9 cellular contexts compared by ENCODE assay signal in genomic region chr19:7497292-7497691, GRCh38. TPM values are rescaled to one million over a fixed set of nuclear protein-coding genes. Genes with fewer than 3 reads are reported as not detected.
DNase-seq lines count a peak whose midpoint lies in the region; ATAC-seq and TF ChIP-seq lines count a peak whose summit lies in the region.
"Had no signal": no experiment of that assay in that cellular context is flagged by ENCODE, and none has a peak within 500 bp of the region (broad histone marks: within the 10 kb centered on the region; RNA-seq: fewer than 3 reads in every experiment).

No MANE protein-coding gene starts in this region.

- ATAC-seq in HG03342 (IDR thresholded peaks at IDR 0.05; ENCODE audit: unreplicated experiment): no peak

- H3K36me3 ChIP-seq in neural cell (ENCODE audit: insufficient read depth, low read length): no peaks in the 10 kb centered on the region

- DNase-seq in DMS153 (lab: John Stamatoyannopoulos, UW): peak; percentile 6
- DNase-seq in DMS153 treated with DMSO at 0.1 percent for 48 hours (lab: John Stamatoyannopoulos, UW; ENCODE audit: unreplicated experiment): no peak
- peak; percentile 57 for DNase-seq in NAMALWA (ENCODE audit: low spot score)
- no peak for DNase-seq in chondrocyte (ENCODE audit: low spot score)
- no peak for DNase-seq in NCI-H774 (lab: John Stamatoyannopoulos, UW)
- no peak for DNase-seq in medulla oblongata (ENCODE audit: extremely low spot score)

- TF ChIP-seq RAD21 in neural cell (conservative IDR thresholded peaks at IDR 0.05): no peak

- H3K27me3 Mint-ChIP-seq in chondrocyte (ENCODE audit: low read depth): peaks cover 13% of the 10 kb centered on the region

- no peak for TF ChIP-seq EP300 in neural cell (conservative IDR thresholded peaks at IDR 0.05; ENCODE audit: poor library complexity, severe bottlenecking)

- no peak overlapping the region for H2AFZ ChIP-seq in neural cell (ENCODE audit: low read depth, low read length)

- H3F3A ChIP-seq in neural cell (ENCODE audit: insufficient read depth, low read length, poor library complexity, severe bottlenecking): no peaks in the 10 kb centered on the region

- no peaks in the 10 kb centered on the region for H4K20me1 ChIP-seq in neural cell (ENCODE audit: insufficient read depth)

- H3K27ac Mint-ChIP-seq in chondrocyte (ENCODE audit: unreplicated experiment): no peak overlapping the region

- H3K4me3 Mint-ChIP-seq in chondrocyte (ENCODE audit: unreplicated experiment): no peak overlapping the region

- no peaks in the 10 kb centered on the region for H3K36me3 Mint-ChIP-seq in chondrocyte (ENCODE audit: low read depth)

- peaks cover 7% of the 10 kb centered on the region for H3K4me1 Mint-ChIP-seq in chondrocyte (ENCODE audit: low read depth)

- H3K9me3 ChIP-seq in neural cell (ENCODE audit: low read length): no peaks in the 10 kb centered on the region

- no peaks in the 10 kb centered on the region for H3K9me3 Mint-ChIP-seq in chondrocyte (ENCODE audit: low read depth)

- H3K27ac ChIP-seq in neural cell (ENCODE audit: low read length): no peak overlapping the region
- H3K27ac ChIP-seq: coronary artery had no signal

- H3K9me2 ChIP-seq in neural cell (ENCODE audit: insufficient read depth, low read length): no peaks in the 10 kb centered on the region

- H3K4me3 ChIP-seq in neural cell (ENCODE audit: low read length): no peak overlapping the region
- H3K4me3 ChIP-seq: coronary artery had no signal

- H3K27me3 ChIP-seq in neural cell (ENCODE audit: insufficient read depth, low read depth, low read length): no peaks in the 10 kb centered on the region

- H3K9ac ChIP-seq in neural cell (ENCODE audit: low read length): no peak overlapping the region

- no peak overlapping the region for H3K4me2 ChIP-seq in neural cell (ENCODE audit: low read length)

- no peaks in the 10 kb centered on the region for H3K79me2 ChIP-seq in neural cell (replicated peaks; ENCODE audit: insufficient read depth, low read length)

- TF ChIP-seq CTCF in chondrocyte (IDR thresholded peaks at IDR 0.05): peak; percentile 71
- TF ChIP-seq CTCF in neural cell (IDR thresholded peaks at IDR 0.05; ENCODE audit: poor library complexity, severe bottlenecking): peak; percentile 19

TF ChIP-seq in neural cell, 6 proteins besides CTCF, POLR2A, EP300 and RAD21:
- TF ChIP-seq TAF1 (IDR thresholded peaks at IDR 0.05; ENCODE audit: low read depth) (no peak), EZH2 (IDR thresholded peaks at IDR 0.05; ENCODE audit: borderline replicate concordance, insufficient read depth, low read length, poor library complexity, severe bottlenecking) (no peak), MXI1 (conservative IDR thresholded peaks at IDR 0.05; ENCODE audit: poor library complexity, severe bottlenecking) (no peak), POLR2AphosphoS5 (IDR thresholded peaks at IDR 0.05) (no peak), SMC3 (conservative IDR thresholded peaks at IDR 0.05; ENCODE audit: poor library complexity) (no peak)
- TF ChIP-seq, protein P1, sequence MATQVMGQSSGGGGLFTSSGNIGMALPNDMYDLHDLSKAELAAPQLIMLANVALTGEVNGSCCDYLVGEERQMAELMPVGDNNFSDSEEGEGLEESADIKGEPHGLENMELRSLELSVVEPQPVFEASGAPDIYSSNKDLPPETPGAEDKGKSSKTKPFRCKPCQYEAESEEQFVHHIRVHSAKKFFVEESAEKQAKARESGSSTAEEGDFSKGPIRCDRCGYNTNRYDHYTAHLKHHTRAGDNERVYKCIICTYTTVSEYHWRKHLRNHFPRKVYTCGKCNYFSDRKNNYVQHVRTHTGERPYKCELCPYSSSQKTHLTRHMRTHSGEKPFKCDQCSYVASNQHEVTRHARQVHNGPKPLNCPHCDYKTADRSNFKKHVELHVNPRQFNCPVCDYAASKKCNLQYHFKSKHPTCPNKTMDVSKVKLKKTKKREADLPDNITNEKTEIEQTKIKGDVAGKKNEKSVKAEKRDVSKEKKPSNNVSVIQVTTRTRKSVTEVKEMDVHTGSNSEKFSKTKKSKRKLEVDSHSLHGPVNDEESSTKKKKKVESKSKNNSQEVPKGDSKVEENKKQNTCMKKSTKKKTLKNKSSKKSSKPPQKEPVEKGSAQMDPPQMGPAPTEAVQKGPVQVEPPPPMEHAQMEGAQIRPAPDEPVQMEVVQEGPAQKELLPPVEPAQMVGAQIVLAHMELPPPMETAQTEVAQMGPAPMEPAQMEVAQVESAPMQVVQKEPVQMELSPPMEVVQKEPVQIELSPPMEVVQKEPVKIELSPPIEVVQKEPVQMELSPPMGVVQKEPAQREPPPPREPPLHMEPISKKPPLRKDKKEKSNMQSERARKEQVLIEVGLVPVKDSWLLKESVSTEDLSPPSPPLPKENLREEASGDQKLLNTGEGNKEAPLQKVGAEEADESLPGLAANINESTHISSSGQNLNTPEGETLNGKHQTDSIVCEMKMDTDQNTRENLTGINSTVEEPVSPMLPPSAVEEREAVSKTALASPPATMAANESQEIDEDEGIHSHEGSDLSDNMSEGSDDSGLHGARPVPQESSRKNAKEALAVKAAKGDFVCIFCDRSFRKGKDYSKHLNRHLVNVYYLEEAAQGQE (IDR thresholded peaks at IDR 0.05; ENCODE audit: borderline replicate concordance): no peak

RNA-seq across cellular contexts. Expression of gene PEX11G, which starts 8.5 kb away (rescaled TPM):
- total RNA-seq in chondrocyte: 1.7 to 2.6 TPM (median 2.3 TPM) in 3 replicates
- 1.2 and 1.3 TPM in 2 replicates for polyA plus RNA-seq in neural cell
- 0.81 and 0.97 TPM in 2 replicates for polyA minus RNA-seq in neural cell

RNA-seq across cellular contexts. Expression of gene ZNF358, which starts 18.6 kb away (rescaled TPM):
- 72.8 to 78.9 TPM (median 78.1 TPM) in 3 replicates for total RNA-seq in chondrocyte
- polyA plus RNA-seq in neural cell: 14.6 and 22.0 TPM in 2 replicates
- polyA minus RNA-seq in neural cell: 25.8 and 29.5 TPM in 2 replicates

RNA-seq across cellular contexts. Expression of gene MCOLN1, which starts 25.1 kb away (rescaled TPM):
- total RNA-seq in chondrocyte: 25.9 to 27.9 TPM (median 27.8 TPM) in 3 replicates
- 16.9 and 20.6 TPM in 2 replicates for polyA plus RNA-seq in neural cell
- polyA minus RNA-seq in neural cell: 10.8 and 11.0 TPM in 2 replicates

RNA-seq across cellular contexts. Expression of gene PNPLA6, which starts 38.2 kb away (rescaled TPM):
- 78.1 to 97.9 TPM (median 87.9 TPM) in 3 replicates for total RNA-seq in chondrocyte
- polyA plus RNA-seq in neural cell: 10.8 and 25.0 TPM in 2 replicates
- 28.4 and 33.8 TPM in 2 replicates for polyA minus RNA-seq in neural cell

Comparison
In these comparisons a context has a peak if more than half of its experiments do, and no peak if none do; other contexts are left out.
1. DNase-seq: peak in DMS153 (single experiment) and NAMALWA (single experiment); none in DMS153 treated with DMSO at 0.1 percent for 48 hours (single experiment), chondrocyte (single experiment), NCI-H774 (single experiment) and medulla oblongata (single experiment).